1 cellular context compared by ENCODE assay signal in the genomic region with DNA sequence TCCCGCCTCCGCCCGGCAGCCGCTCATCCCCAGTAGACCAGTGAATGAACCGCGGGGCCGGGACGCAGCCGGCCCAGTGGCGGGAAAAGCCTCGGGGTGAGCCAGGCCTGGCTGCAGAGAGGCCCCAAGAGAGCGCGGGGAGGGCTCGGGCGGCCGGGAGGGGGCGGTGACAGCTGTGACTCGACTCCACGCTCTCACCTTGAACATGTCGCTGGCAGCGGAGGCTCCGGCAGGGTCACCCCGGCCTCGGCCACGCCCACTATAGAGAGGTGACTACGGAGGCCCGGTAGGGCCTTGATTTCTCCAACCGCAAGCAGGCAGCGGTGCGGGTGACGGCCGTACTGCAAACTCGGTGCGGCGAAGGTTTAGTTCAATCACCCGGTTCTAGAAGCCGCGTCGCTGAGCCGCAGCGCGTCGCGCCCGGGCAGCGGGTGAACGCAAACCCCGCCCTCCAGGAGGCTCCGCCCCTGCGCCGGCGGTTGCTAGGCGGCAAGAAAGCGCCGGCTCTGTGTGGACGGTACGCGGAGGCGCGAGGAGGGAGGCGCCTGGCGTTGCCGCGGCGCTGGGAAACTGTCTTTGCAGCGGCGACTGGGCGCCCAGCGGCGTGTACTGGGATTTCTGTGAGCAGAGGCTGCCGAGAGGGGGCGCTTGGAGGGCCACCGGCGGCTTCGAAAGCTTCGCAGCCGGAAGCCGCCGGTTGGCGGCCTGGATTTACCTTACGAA.
TF ChIP-seq lines count a peak whose summit lies in the region.

A gene (minus strand): TSS at position 443 of the 723 bp plus-strand sequence. CDS start 236 bp downstream, at position 207.
A gene with protein sequence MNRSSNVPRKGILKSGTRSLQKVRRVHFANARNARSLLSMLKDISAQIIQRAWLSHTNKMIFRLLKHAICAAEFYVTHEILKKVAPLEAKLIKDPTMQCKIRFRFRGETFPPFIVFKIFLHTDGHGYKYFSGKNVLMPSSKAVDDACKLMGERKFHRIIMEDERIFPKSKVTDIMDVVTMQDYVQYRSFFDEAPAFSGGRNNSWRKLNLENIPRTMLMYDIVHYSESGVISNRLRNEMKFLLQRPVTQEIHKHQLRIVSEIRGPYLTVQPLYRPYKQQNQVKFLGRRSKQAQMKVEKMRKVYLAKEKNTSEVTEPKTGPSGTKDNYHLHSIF (plus strand): TSS at position 511 of the 723 bp plus-strand sequence. CDS start 2,297 bp downstream, outside the sequence.

TF ChIP-seq in K562, 482 proteins besides CTCF, POLR2A, EP300 and RAD21 (continued from another document and continues in another):
- TF ChIP-seq, protein P1, sequence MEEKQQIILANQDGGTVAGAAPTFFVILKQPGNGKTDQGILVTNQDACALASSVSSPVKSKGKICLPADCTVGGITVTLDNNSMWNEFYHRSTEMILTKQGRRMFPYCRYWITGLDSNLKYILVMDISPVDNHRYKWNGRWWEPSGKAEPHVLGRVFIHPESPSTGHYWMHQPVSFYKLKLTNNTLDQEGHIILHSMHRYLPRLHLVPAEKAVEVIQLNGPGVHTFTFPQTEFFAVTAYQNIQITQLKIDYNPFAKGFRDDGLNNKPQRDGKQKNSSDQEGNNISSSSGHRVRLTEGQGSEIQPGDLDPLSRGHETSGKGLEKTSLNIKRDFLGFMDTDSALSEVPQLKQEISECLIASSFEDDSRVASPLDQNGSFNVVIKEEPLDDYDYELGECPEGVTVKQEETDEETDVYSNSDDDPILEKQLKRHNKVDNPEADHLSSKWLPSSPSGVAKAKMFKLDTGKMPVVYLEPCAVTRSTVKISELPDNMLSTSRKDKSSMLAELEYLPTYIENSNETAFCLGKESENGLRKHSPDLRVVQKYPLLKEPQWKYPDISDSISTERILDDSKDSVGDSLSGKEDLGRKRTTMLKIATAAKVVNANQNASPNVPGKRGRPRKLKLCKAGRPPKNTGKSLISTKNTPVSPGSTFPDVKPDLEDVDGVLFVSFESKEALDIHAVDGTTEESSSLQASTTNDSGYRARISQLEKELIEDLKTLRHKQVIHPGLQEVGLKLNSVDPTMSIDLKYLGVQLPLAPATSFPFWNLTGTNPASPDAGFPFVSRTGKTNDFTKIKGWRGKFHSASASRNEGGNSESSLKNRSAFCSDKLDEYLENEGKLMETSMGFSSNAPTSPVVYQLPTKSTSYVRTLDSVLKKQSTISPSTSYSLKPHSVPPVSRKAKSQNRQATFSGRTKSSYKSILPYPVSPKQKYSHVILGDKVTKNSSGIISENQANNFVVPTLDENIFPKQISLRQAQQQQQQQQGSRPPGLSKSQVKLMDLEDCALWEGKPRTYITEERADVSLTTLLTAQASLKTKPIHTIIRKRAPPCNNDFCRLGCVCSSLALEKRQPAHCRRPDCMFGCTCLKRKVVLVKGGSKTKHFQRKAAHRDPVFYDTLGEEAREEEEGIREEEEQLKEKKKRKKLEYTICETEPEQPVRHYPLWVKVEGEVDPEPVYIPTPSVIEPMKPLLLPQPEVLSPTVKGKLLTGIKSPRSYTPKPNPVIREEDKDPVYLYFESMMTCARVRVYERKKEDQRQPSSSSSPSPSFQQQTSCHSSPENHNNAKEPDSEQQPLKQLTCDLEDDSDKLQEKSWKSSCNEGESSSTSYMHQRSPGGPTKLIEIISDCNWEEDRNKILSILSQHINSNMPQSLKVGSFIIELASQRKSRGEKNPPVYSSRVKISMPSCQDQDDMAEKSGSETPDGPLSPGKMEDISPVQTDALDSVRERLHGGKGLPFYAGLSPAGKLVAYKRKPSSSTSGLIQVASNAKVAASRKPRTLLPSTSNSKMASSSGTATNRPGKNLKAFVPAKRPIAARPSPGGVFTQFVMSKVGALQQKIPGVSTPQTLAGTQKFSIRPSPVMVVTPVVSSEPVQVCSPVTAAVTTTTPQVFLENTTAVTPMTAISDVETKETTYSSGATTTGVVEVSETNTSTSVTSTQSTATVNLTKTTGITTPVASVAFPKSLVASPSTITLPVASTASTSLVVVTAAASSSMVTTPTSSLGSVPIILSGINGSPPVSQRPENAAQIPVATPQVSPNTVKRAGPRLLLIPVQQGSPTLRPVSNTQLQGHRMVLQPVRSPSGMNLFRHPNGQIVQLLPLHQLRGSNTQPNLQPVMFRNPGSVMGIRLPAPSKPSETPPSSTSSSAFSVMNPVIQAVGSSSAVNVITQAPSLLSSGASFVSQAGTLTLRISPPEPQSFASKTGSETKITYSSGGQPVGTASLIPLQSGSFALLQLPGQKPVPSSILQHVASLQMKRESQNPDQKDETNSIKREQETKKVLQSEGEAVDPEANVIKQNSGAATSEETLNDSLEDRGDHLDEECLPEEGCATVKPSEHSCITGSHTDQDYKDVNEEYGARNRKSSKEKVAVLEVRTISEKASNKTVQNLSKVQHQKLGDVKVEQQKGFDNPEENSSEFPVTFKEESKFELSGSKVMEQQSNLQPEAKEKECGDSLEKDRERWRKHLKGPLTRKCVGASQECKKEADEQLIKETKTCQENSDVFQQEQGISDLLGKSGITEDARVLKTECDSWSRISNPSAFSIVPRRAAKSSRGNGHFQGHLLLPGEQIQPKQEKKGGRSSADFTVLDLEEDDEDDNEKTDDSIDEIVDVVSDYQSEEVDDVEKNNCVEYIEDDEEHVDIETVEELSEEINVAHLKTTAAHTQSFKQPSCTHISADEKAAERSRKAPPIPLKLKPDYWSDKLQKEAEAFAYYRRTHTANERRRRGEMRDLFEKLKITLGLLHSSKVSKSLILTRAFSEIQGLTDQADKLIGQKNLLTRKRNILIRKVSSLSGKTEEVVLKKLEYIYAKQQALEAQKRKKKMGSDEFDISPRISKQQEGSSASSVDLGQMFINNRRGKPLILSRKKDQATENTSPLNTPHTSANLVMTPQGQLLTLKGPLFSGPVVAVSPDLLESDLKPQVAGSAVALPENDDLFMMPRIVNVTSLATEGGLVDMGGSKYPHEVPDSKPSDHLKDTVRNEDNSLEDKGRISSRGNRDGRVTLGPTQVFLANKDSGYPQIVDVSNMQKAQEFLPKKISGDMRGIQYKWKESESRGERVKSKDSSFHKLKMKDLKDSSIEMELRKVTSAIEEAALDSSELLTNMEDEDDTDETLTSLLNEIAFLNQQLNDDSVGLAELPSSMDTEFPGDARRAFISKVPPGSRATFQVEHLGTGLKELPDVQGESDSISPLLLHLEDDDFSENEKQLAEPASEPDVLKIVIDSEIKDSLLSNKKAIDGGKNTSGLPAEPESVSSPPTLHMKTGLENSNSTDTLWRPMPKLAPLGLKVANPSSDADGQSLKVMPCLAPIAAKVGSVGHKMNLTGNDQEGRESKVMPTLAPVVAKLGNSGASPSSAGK (IDR thresholded peaks at IDR 0.05): 0 out of 2 replicates have a peak, but pooled peaks have one; percentile 26
- no peak for TF ChIP-seq CBX8 (IDR thresholded peaks at IDR 0.05; ENCODE audit: borderline replicate concordance, extremely low read depth, low read depth, low read length, poor library complexity, severe bottlenecking)
- no peak for TF ChIP-seq TCF7 (IDR thresholded peaks at IDR 0.05; ENCODE audit: borderline replicate concordance)
- TF ChIP-seq ZNF212 (CRISPR knock-in tag; IDR thresholded peaks at IDR 0.05): no peak
- TF ChIP-seq XRCC3 (IDR thresholded peaks at IDR 0.05): no peak
- TF ChIP-seq HMG20B (CRISPR knock-in tag; IDR thresholded peaks at IDR 0.05): no peak
- TF ChIP-seq, protein P2, sequence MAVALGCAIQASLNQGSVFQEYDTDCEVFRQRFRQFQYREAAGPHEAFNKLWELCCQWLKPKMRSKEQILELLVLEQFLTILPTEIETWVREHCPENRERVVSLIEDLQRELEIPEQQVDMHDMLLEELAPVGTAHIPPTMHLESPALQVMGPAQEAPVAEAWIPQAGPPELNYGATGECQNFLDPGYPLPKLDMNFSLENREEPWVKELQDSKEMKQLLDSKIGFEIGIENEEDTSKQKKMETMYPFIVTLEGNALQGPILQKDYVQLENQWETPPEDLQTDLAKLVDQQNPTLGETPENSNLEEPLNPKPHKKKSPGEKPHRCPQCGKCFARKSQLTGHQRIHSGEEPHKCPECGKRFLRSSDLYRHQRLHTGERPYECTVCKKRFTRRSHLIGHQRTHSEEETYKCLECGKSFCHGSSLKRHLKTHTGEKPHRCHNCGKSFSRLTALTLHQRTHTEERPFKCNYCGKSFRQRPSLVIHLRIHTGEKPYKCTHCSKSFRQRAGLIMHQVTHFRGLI (CRISPR knock-in tag; IDR thresholded peaks at IDR 0.05): no peak
- peak; percentile 87 for TF ChIP-seq E2F3 (CRISPR knock-in tag; IDR thresholded peaks at IDR 0.05)
- no peak for TF ChIP-seq PCBP1 (IDR thresholded peaks at IDR 0.05; ENCODE audit: low read depth, low read length, poor library complexity, severe bottlenecking)
- TF ChIP-seq EP400 (IDR thresholded peaks at IDR 0.05): peak; percentile 86
- TF ChIP-seq ZNF384 (IDR thresholded peaks at IDR 0.05; ENCODE audit: low read depth, low read length): peak; percentile 53; the same call in 1 of the 2 replicates
- TF ChIP-seq, protein P3, sequence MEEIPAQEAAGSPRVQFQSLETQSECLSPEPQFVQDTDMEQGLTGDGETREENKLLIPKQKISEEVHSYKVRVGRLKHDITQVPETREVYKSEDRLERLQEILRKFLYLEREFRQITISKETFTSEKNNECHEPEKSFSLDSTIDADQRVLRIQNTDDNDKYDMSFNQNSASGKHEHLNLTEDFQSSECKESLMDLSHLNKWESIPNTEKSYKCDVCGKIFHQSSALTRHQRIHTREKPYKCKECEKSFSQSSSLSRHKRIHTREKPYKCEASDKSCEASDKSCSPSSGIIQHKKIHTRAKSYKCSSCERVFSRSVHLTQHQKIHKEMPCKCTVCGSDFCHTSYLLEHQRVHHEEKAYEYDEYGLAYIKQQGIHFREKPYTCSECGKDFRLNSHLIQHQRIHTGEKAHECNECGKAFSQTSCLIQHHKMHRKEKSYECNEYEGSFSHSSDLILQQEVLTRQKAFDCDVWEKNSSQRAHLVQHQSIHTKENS (CRISPR knock-in tag; IDR thresholded peaks at IDR 0.05): no peak
- peak; percentile 53; the same call in 1 of the 2 replicates for TF ChIP-seq SIN3B (IDR thresholded peaks at IDR 0.05; ENCODE audit: low read depth)
- TF ChIP-seq SIX5 (IDR thresholded peaks at IDR 0.05; ENCODE audit: borderline replicate concordance in 1 of 2, insufficient read depth in 1 of 2, low read depth in 1 of 2, low read length in 2 of 2): no peak
- TF ChIP-seq ZBTB1 (CRISPR knock-in tag; IDR thresholded peaks at IDR 0.05; ENCODE audit: borderline replicate concordance, low read depth): peak; percentile 93
- TF ChIP-seq SIN3A (IDR thresholded peaks at IDR 0.05; ENCODE audit: borderline replicate concordance in 2 of 2, control insufficient read depth in 1 of 2, low read depth in 2 of 2, low read length in 2 of 2): peak; percentile 81 to 92
- TF ChIP-seq NR2C2 (CRISPR knock-in tag; IDR thresholded peaks at IDR 0.05): peak; percentile 46; the same call in 1 of the 2 replicates
- TF ChIP-seq NR2C2 (tag; IDR thresholded peaks at IDR 0.05): peak; percentile 92
- TF ChIP-seq ZKSCAN8 (CRISPR knock-in tag; IDR thresholded peaks at IDR 0.05): no peak
- TF ChIP-seq, protein P4, sequence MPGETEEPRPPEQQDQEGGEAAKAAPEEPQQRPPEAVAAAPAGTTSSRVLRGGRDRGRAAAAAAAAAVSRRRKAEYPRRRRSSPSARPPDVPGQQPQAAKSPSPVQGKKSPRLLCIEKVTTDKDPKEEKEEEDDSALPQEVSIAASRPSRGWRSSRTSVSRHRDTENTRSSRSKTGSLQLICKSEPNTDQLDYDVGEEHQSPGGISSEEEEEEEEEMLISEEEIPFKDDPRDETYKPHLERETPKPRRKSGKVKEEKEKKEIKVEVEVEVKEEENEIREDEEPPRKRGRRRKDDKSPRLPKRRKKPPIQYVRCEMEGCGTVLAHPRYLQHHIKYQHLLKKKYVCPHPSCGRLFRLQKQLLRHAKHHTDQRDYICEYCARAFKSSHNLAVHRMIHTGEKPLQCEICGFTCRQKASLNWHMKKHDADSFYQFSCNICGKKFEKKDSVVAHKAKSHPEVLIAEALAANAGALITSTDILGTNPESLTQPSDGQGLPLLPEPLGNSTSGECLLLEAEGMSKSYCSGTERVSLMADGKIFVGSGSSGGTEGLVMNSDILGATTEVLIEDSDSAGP (CRISPR knock-in tag; IDR thresholded peaks at IDR 0.05): no peak
- no peak for TF ChIP-seq ZNF184 (CRISPR knock-in tag; IDR thresholded peaks at IDR 0.05)
- peak; percentile 86 for TF ChIP-seq CTBP1 (IDR thresholded peaks at IDR 0.05; ENCODE audit: borderline replicate concordance)
- peak; percentile 71 for TF ChIP-seq L3MBTL2 (IDR thresholded peaks at IDR 0.05)
- TF ChIP-seq, protein P5, sequence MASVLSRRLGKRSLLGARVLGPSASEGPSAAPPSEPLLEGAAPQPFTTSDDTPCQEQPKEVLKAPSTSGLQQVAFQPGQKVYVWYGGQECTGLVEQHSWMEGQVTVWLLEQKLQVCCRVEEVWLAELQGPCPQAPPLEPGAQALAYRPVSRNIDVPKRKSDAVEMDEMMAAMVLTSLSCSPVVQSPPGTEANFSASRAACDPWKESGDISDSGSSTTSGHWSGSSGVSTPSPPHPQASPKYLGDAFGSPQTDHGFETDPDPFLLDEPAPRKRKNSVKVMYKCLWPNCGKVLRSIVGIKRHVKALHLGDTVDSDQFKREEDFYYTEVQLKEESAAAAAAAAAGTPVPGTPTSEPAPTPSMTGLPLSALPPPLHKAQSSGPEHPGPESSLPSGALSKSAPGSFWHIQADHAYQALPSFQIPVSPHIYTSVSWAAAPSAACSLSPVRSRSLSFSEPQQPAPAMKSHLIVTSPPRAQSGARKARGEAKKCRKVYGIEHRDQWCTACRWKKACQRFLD (CRISPR knock-in tag; IDR thresholded peaks at IDR 0.05): no peak
- TF ChIP-seq, protein P6, sequence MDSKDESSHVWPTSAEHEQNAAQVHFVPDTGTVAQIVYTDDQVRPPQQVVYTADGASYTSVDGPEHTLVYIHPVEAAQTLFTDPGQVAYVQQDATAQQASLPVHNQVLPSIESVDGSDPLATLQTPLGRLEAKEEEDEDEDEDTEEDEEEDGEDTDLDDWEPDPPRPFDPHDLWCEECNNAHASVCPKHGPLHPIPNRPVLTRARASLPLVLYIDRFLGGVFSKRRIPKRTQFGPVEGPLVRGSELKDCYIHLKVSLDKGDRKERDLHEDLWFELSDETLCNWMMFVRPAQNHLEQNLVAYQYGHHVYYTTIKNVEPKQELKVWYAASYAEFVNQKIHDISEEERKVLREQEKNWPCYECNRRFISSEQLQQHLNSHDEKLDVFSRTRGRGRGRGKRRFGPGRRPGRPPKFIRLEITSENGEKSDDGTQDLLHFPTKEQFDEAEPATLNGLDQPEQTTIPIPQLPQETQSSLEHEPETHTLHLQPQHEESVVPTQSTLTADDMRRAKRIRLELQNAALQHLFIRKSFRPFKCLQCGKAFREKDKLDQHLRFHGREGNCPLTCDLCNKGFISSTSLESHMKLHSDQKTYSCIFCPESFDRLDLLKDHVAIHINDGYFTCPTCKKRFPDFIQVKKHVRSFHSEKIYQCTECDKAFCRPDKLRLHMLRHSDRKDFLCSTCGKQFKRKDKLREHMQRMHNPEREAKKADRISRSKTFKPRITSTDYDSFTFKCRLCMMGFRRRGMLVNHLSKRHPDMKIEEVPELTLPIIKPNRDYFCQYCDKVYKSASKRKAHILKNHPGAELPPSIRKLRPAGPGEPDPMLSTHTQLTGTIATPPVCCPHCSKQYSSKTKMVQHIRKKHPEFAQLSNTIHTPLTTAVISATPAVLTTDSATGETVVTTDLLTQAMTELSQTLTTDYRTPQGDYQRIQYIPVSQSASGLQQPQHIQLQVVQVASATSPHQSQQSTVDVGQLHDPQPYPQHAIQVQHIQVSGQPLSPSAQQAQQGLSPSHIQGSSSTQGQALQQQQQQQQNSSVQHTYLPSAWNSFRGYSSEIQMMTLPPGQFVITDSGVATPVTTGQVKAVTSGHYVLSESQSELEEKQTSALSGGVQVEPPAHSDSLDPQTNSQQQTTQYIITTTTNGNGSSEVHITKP (IDR thresholded peaks at IDR 0.05; ENCODE audit: partially characterized antibody): peak; percentile 7
- no peak for TF ChIP-seq NFYB (IDR thresholded peaks at IDR 0.05; ENCODE audit: extremely low read depth, insufficient read length)
- TF ChIP-seq CBFB (CRISPR knock-in tag; IDR thresholded peaks at IDR 0.05): peak; percentile 89; the same call in 1 of the 2 replicates
- no peak for TF ChIP-seq ZNF253 (CRISPR knock-in tag; conservative IDR thresholded peaks at IDR 0.05)
